Comparison of ENCODE assay signal across 29 cellular contexts in genomic region chr5:85500869-85501268, GRCh38.
A peak's percentile ranks its signal among the peaks of the same experiment; 100 is the strongest.
DNase-seq lines count a peak whose midpoint lies in the region; ATAC-seq, FAIRE-seq and TF ChIP-seq lines count a peak whose summit lies in the region.
"Had no signal": no experiment of that assay in that cellular context is flagged by ENCODE, and none has a peak within 500 bp of the region (broad histone marks: within the 10 kb centered on the region; RNA-seq: fewer than 3 reads in every experiment).

No MANE protein-coding gene starts in this region.

- H2BK20ac ChIP-seq in H1 (ENCODE audit: low read length), result no peak overlapping the region

- H3K56ac ChIP-seq in H1 (replicated peaks; ENCODE audit: insufficient read length, low read depth, low read length), result no peak overlapping the region

- CTCF ChIA-PET in H1 (lab: Charles Lee; ENCODE audit: partially characterized antibody), result no interaction called here

- no peaks in the 10 kb centered on the region for H3K79me2 ChIP-seq in H1 (ENCODE audit: control insufficient read depth in 1 of 2, insufficient read depth in 2 of 2, low read length in 2 of 2)

- H2AK5ac ChIP-seq in H1 (ENCODE audit: low read depth, low read length), result no peak overlapping the region

- no peaks in the 10 kb centered on the region for H3K27me3 Mint-ChIP-seq in T-helper 17 cell
- H3K27me3 Mint-ChIP-seq: naive thymus-derived CD4-positive, alpha-beta T cell had no signal

- no peaks in the 10 kb centered on the region for H3K23me2 ChIP-seq in H1 (ENCODE audit: low read depth, low read length)

- H3K9me3 ChIP-seq in H1 (ENCODE audit: insufficient read depth in 2 of 2, low read depth in 1 of 2, low read length in 1 of 2), result no peaks in the 10 kb centered on the region
- H3K9me3 ChIP-seq in T-helper 17 cell (ENCODE audit: control insufficient read depth, low read length, poor library complexity, severe bottlenecking), result no peaks in the 10 kb centered on the region
- H3K9me3 ChIP-seq: BE2C, testis had no signal

- H3K9ac ChIP-seq in H1 (replicated peaks in 1 of 4; ENCODE audit: extremely low read depth in 1 of 4, low read depth in 3 of 4, low read length in 3 of 4), result no peak overlapping the region

- H3K14ac ChIP-seq in H1 (ENCODE audit: insufficient read length), result no peak overlapping the region

- H4K91ac ChIP-seq in H1 (replicated peaks; ENCODE audit: insufficient read length, low read length), result no peak overlapping the region

- H3K27me3 ChIP-seq in H1 (replicated peaks in 1 of 4; ENCODE audit: control insufficient read depth in 3 of 4, extremely low read depth in 1 of 4, insufficient read depth in 3 of 4, low read length in 3 of 4), result no peaks in the 10 kb centered on the region
- H3K27me3 ChIP-seq: BE2C, testis had no signal

- no peak overlapping the region for H3K4me2 ChIP-seq in H1 (ENCODE audit: insufficient read depth in 1 of 2, low read depth in 2 of 2, low read length in 2 of 2)

- H3K4me3 Mint-ChIP-seq in T-helper 17 cell, result no peak overlapping the region
- H3K4me3 Mint-ChIP-seq: activated T-helper 1 cell treated with anti-CD3 and anti-CD28 coated beads, Interleukin-12 subunit alpha, Interleukin-12 subunit beta, Interleukin-2, Interleukin-4 antibody, amounts not matched to agents 30 ng/mL and 10 ng/mL and 1 ng/mL, durations not matched to agents 14 hours and 24 hours and 36 hours; mesothelial cell of epicardium; naive thymus-derived CD4-positive, alpha-beta T cell had no signal

- H3K79me1 ChIP-seq in H1 (ENCODE audit: low read depth, low read length), result no peaks in the 10 kb centered on the region

- POLR2A ChIA-PET in H1 (lab: Charles Lee; ENCODE audit: partially characterized antibody), result no interaction called here

- no peak overlapping the region for H3K4ac ChIP-seq in H1 (replicated peaks; ENCODE audit: insufficient read length, low read depth, low read length)

- TF ChIP-seq CTCF in H1 (IDR thresholded peaks at IDR 0.05; ENCODE audit: control extremely low read depth in 1 of 3, insufficient read depth in 1 of 3, low read depth in 1 of 3, low read length in 3 of 3), result no peak

- H3K36me3 Mint-ChIP-seq in T-helper 17 cell (ENCODE audit: low read depth), result no peaks in the 10 kb centered on the region
- H3K36me3 Mint-ChIP-seq: mesothelial cell of epicardium; naive thymus-derived CD4-positive, alpha-beta T cell had no signal

- H2BK12ac ChIP-seq in H1 (ENCODE audit: low read depth, low read length), result no peak overlapping the region

- no peaks in the 10 kb centered on the region for H4K20me1 ChIP-seq in H1 (replicated peaks in 1 of 2; ENCODE audit: control insufficient read depth in 1 of 2, insufficient read depth in 2 of 2, low read length in 2 of 2)

- no peak overlapping the region for H3K4me3 ChIP-seq in H1 (ENCODE audit: extremely low read depth in 1 of 4, insufficient read depth in 2 of 4, low read depth in 3 of 4, low read length in 4 of 4)
- H3K4me3 ChIP-seq: testis had no signal

- H3K23ac ChIP-seq in H1 (ENCODE audit: insufficient read length), result no peak overlapping the region

- no peak for FAIRE-seq in H1 (lab: Jason Lieb, UNC)
- FAIRE-seq: A204.1, GM18507, urothelium cell line had no signal

- H3K4me1 Mint-ChIP-seq in T-helper 17 cell, result no peaks in the 10 kb centered on the region
- H3K4me1 Mint-ChIP-seq: naive thymus-derived CD4-positive, alpha-beta T cell had no signal

- DNase-seq in SIG-M5 treated with dmso at 0.1 percent for 504 hours (lab: John Stamatoyannopoulos, UW; ENCODE audit: unreplicated experiment) (peak; percentile 0), SIG-M5 (lab: John Stamatoyannopoulos, UW) (no peak), NCI-H69 (lab: John Stamatoyannopoulos, UW) (peak; percentile 20), H1 (ENCODE audit: low read depth in 1 of 2, low spot score in 2 of 2) (no peak), LoVo (ENCODE audit: low spot score) (no peak), T-helper 17 cell (no peak), NCI-H1694 treated with DMSO at 0.1 percent for 48 hours (lab: John Stamatoyannopoulos, UW) (no peak), T-helper 2 cell (no peak)
- DNase-seq: activated CD4-positive, alpha-beta T cell treated with anti-CD3 and anti-CD28 coated beads, Interleukin-2, amount 50 U/mL, for 48 hours; activated CD8-positive, alpha-beta memory T cell treated with anti-CD3 and anti-CD28 coated beads, Interleukin-2, amount 50 U/mL, for 4 hours; activated naive CD4-positive, alpha-beta T cell treated with anti-CD3 and anti-CD28 coated beads, Interleukin-2, amount 50 U/mL, for 16 hours; amniotic stem cell; BE2C; GF-D8; kidney; naive thymus-derived CD4-positive, alpha-beta T cell; NCI-H1092; NCI-H187 treated with DMSO at 0.1 percent for 48 hours; SHP77; stimulated activated CD4-positive, alpha-beta T cell treated with anti-CD3 and anti-CD28 coated beads, Interleukin-15, amount 100 ng/mL, for 24 hours; stimulated activated naive CD4-positive, alpha-beta T cell treated with Interleukin-2 at 50 U/mL for 16 hours; SW 1271; testis had no signal

- no peak overlapping the region for H3K27ac ChIP-seq in H1 (ENCODE audit: low read depth, low read length)
- H3K27ac ChIP-seq: testis had no signal

- H3K4me1 ChIP-seq in H1 (replicated peaks in 1 of 4; ENCODE audit: control insufficient read depth in 3 of 4, insufficient read depth in 4 of 4, low read length in 3 of 4), result no peaks in the 10 kb centered on the region
- H3K4me1 ChIP-seq: BE2C, testis had no signal

- H2BK120ac ChIP-seq in H1 (replicated peaks; ENCODE audit: low read depth, low read length), result no peak overlapping the region

- H2BK5ac ChIP-seq in H1 (ENCODE audit: low read depth, low read length), result no peak overlapping the region

- H4K8ac ChIP-seq in H1 (ENCODE audit: extremely low read depth, insufficient read depth, low read length), result no peak overlapping the region

- peak overlapping the region; percentile 65; the same call in 1 of the 2 replicates for H2AFZ ChIP-seq in H1 (ENCODE audit: low read length)

- no peak overlapping the region for H2BK15ac ChIP-seq in H1 (ENCODE audit: low read length)

- H3K36me3 ChIP-seq in H1 (ENCODE audit: control insufficient read depth in 2 of 4, insufficient read depth in 4 of 4, low read length in 3 of 4), result no peaks in the 10 kb centered on the region
- H3K36me3 ChIP-seq: BE2C had no signal

- no peak for TF ChIP-seq EP300 in H1 (IDR thresholded peaks at IDR 0.05; ENCODE audit: borderline replicate concordance in 1 of 2, low read depth in 2 of 2, low read length in 2 of 2)

- H3K27ac Mint-ChIP-seq in T-helper 17 cell, result no peak overlapping the region
- H3K27ac Mint-ChIP-seq: activated T-helper 1 cell treated with anti-CD3 and anti-CD28 coated beads, Interleukin-12 subunit alpha, Interleukin-12 subunit beta, Interleukin-2, Interleukin-4 antibody, amounts not matched to agents 30 ng/mL and 10 ng/mL and 1 ng/mL, durations not matched to agents 14 hours and 24 hours and 36 hours; mesothelial cell of epicardium; naive thymus-derived CD4-positive, alpha-beta T cell had no signal

- H3K18ac ChIP-seq in H1 (ENCODE audit: extremely low read depth, low read length), result no peak overlapping the region

- H4K5ac ChIP-seq in H1 (ENCODE audit: insufficient read length, low read depth, low read length), result no peak overlapping the region

- no peak for ATAC-seq in T-helper 17 cell
- ATAC-seq: naive thymus-derived CD4-positive, alpha-beta T cell; Panc1 had no signal

- TF ChIP-seq POLR2A in H1 (IDR thresholded peaks at IDR 0.05; ENCODE audit: control extremely low read depth in 1 of 2, low read depth in 2 of 2, low read length in 2 of 2), result no peak

- no peak for TF ChIP-seq RAD21 in H1 (IDR thresholded peaks at IDR 0.05 in 1 of 2, conservative IDR thresholded peaks at IDR 0.05 in 1 of 2; ENCODE audit: low read depth in 2 of 2, low read length in 2 of 2)

TF ChIP-seq in H1, 55 proteins besides CTCF, POLR2A, EP300 and RAD21:
- TF ChIP-seq SRF (IDR thresholded peaks at IDR 0.05; ENCODE audit: low read depth, low read length) (no peak), MAX (IDR thresholded peaks at IDR 0.05) (no peak), CBX5 (IDR thresholded peaks at IDR 0.05; ENCODE audit: low read depth, low read length) (no peak), HDAC6 (IDR thresholded peaks at IDR 0.05; ENCODE audit: low read depth, low read length) (no peak), YY1 (IDR thresholded peaks at IDR 0.05; ENCODE audit: low read depth, low read length) (no peak), NANOG (IDR thresholded peaks at IDR 0.05; ENCODE audit: insufficient read depth, low read depth, low read length, poor library complexity, severe bottlenecking) (no peak), TAF1 (IDR thresholded peaks at IDR 0.05; ENCODE audit: low read depth, low read length) (no peak)
TF ChIP-seq in H1: peak in this region for 0.

Comparison
In these comparisons a context has a peak if more than half of its experiments do, and no peak if none do; other contexts are left out.
1. DNase-seq: peak in SIG-M5 treated with dmso at 0.1 percent for 504 hours (single experiment) and NCI-H69 (single experiment); none in SIG-M5 (single experiment), H1 (0 of 2), LoVo (single experiment), T-helper 17 cell (0 of 3), NCI-H1694 treated with DMSO at 0.1 percent for 48 hours (single experiment) and T-helper 2 cell (0 of 5).